8 cellular contexts compared by ENCODE assay signal in genomic region chr12:3200032-3200617, GRCh38.
DNase-seq lines count a peak whose midpoint lies in the region; ATAC-seq and TF ChIP-seq lines count a peak whose summit lies in the region.

No MANE protein-coding gene starts in this region.

- H3K27ac Mint-ChIP-seq in activated naive CD8-positive, alpha-beta T cell treated with anti-CD3 and anti-CD28 coated beads for 36 hours: no peak overlapping the region

- no peak for DNase-seq in AG04450 (ENCODE audit: low read depth, low spot score)
- peak; percentile 25 for DNase-seq in activated naive CD8-positive, alpha-beta T cell treated with anti-CD3 and anti-CD28 coated beads for 36 hours
- peak; percentile 56 to 84 (median 83) for DNase-seq in right cardiac atrium
- DNase-seq in retinal pigment epithelial cell (ENCODE audit: low read depth): peak; percentile 37

- H3K36me3 Mint-ChIP-seq in activated naive CD8-positive, alpha-beta T cell treated with anti-CD3 and anti-CD28 coated beads for 36 hours: no peaks in the 10 kb centered on the region

- no peak for TF ChIP-seq CTCF in AG04450 (IDR thresholded peaks at IDR 0.05; ENCODE audit: low read depth, low read length)
- no peak for TF ChIP-seq CTCF in retinal pigment epithelial cell (conservative IDR thresholded peaks at IDR 0.05; ENCODE audit: low read depth, low read length)

- H3K27ac ChIP-seq in AG04450 (ENCODE audit: low read depth, low read length) (no peak overlapping the region), right cardiac atrium (ENCODE audit: low read length) (peak overlapping the region; percentile 92)

- H3K27me3 ChIP-seq in AG04450 (ENCODE audit: control insufficient read depth, insufficient read depth, low read length) (no peaks in the 10 kb centered on the region), right cardiac atrium (ENCODE audit: control insufficient read depth, insufficient read depth) (no peaks in the 10 kb centered on the region)

- H3K9me3 Mint-ChIP-seq in activated naive CD8-positive, alpha-beta T cell treated with anti-CD3 and anti-CD28 coated beads for 36 hours: no peaks in the 10 kb centered on the region

- H3K4me3 ChIP-seq in AG04450 (ENCODE audit: low read depth, low read length) (peak overlapping the region; percentile 65), right cardiac atrium (ENCODE audit: low read length) (peak overlapping the region; percentile 45), retinal pigment epithelial cell (ENCODE audit: low read length) (peak overlapping the region; percentile 54)

- peaks cover 53% of the 10 kb centered on the region for H3K27me3 Mint-ChIP-seq in activated naive CD8-positive, alpha-beta T cell treated with anti-CD3 and anti-CD28 coated beads for 36 hours

- POLR2A ChIA-PET in AG04450 (lab: Yijun Ruan, JAX): no interaction called here

- TF ChIP-seq EP300 in Ishikawa (IDR thresholded peaks at IDR 0.05; ENCODE audit: borderline replicate concordance): no peak

- TF ChIP-seq RAD21 in Ishikawa (IDR thresholded peaks at IDR 0.05; ENCODE audit: low read depth): no peak

- ATAC-seq in right cardiac atrium: peak; percentile 69
- ATAC-seq in HG03442 (IDR thresholded peaks at IDR 0.05; ENCODE audit: unreplicated experiment): no peak
- no peak for ATAC-seq in GM21447 (IDR thresholded peaks at IDR 0.05; ENCODE audit: unreplicated experiment)
- no peak for ATAC-seq in HG02623 (IDR thresholded peaks at IDR 0.05; ENCODE audit: unreplicated experiment)

- 14% methylated on average over 49 of the region's 49 CpGs for WGBS in right cardiac atrium

- H3K4me1 Mint-ChIP-seq in activated naive CD8-positive, alpha-beta T cell treated with anti-CD3 and anti-CD28 coated beads for 36 hours: peaks cover 2% of the 10 kb centered on the region

- H3K9me3 ChIP-seq in AG04450 (ENCODE audit: control insufficient read depth, insufficient read depth, low read length): no peaks in the 10 kb centered on the region
- no peaks in the 10 kb centered on the region for H3K9me3 ChIP-seq in right cardiac atrium (ENCODE audit: control insufficient read depth, low read length)

- intact Hi-C loops in right cardiac atrium (cut with DNase I): loop anchor here (2.0 to 10.0 kb wide), 7 partner anchors 59 to 128 kb away; partner anchors contain the start of gene TSPAN9 (in 1 of the 4)

- H3K4me1 ChIP-seq in right cardiac atrium (ENCODE audit: control insufficient read depth, insufficient read depth, low read length): peaks cover 6% of the 10 kb centered on the region

- CTCF ChIA-PET in AG04450 (lab: Charles Lee): interaction anchor here (1.9 kb wide), 1 partner anchor 65 kb away, joined by 6 read pairs; no protein-coding TSS in a partner anchor

- peak overlapping the region; percentile 49 for H3K4me3 Mint-ChIP-seq in activated naive CD8-positive, alpha-beta T cell treated with anti-CD3 and anti-CD28 coated beads for 36 hours

TF ChIP-seq in Ishikawa, 13 proteins besides CTCF, POLR2A, EP300 and RAD21:
- TF ChIP-seq REST (IDR thresholded peaks at IDR 0.05; ENCODE audit: low read depth): no peak
- peak; percentile 19; the same call in 1 of the 2 replicates for TF ChIP-seq NFIC (IDR thresholded peaks at IDR 0.05)
- TF ChIP-seq TAF1 (IDR thresholded peaks at IDR 0.05; ENCODE audit: low read depth): no peak
- peak; percentile 53 for TF ChIP-seq ZBTB7A (IDR thresholded peaks at IDR 0.05; ENCODE audit: low read depth)
- no peak for TF ChIP-seq CEBPB (IDR thresholded peaks at IDR 0.05)
- TF ChIP-seq TCF12 (IDR thresholded peaks at IDR 0.05; ENCODE audit: low read depth): 0 out of 2 replicates have a peak, but pooled peaks have one; percentile 34
- no peak for TF ChIP-seq TEAD4 (IDR thresholded peaks at IDR 0.05)
- peak; percentile 28; the same call in 1 of the 2 replicates for TF ChIP-seq USF1 (IDR thresholded peaks at IDR 0.05)
TF ChIP-seq in Ishikawa: peak in this region for 4.

Comparison
In these comparisons a context has a peak if more than half of its experiments do, and no peak if none do; other contexts are left out.
1. ATAC-seq: peak in right cardiac atrium (2 of 2); none in HG03442 (single experiment), GM21447 (single experiment) and HG02623 (single experiment).
2. Peak in every context shown above with its lines, with median percentiles within 50 percentile points of each other: H3K4me3 ChIP-seq.